ENCODE assay signal across 10 cellular contexts in the genomic region with DNA sequence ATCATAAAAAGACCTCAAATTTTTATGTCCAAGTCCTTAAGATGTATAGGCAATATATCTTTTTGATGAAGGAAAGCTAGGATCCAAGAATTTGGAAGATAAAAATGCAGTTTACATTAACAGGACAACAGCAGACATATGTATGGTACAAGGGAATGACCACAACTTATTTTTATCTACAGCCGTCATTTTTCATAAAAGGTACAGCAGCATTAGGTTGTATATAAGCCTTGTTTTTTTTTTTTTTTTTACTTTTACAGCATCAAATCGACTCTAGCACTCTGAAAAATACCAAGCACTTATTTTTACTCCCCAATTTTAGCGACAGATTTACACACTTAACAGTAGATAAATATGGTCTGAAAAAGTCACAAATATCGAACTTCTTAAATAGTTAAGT. TPM values are rescaled to one million over a fixed set of nuclear protein-coding genes. Genes with fewer than 3 reads are reported as not detected.
DNase-seq lines count a peak whose midpoint lies in the region; ATAC-seq and TF ChIP-seq lines count a peak whose summit lies in the region.
"Had no signal": no experiment of that assay in that cellular context is flagged by ENCODE, and none has a peak within 500 bp of the region (broad histone marks: within the 10 kb centered on the region; RNA-seq: fewer than 3 reads in every experiment).

No MANE protein-coding gene starts in this region.

- peak overlapping the region in 4 of 5 donors; percentile 97 to 98 (median 98) for H3K27ac ChIP-seq in stomach

- peaks cover 4 to 12% (median 11%) of the 10 kb centered on the region in 4 donors for H3K36me3 ChIP-seq in stomach

- no peak for TF ChIP-seq POLR2A in stomach (IDR thresholded peaks at IDR 0.05)

- H3K27me3 Mint-ChIP-seq in T-helper 2 cell treated with Interferon-gamma antibody and Interleukin-4, amounts not matched to agents 5 μg/mL and 100 μg/mL, for 36 hours (ENCODE audit: low read depth), result no peaks in the 10 kb centered on the region
- H3K27me3 Mint-ChIP-seq in activated CD8-positive, alpha-beta T cell treated with anti-CD3 and anti-CD28 coated beads, Interleukin-2, amount 10 ng/mL, durations not matched to agents 7 days and 5 days (ENCODE audit: low read depth), result no peaks in the 10 kb centered on the region

- no peak for TF ChIP-seq EP300 in stomach (IDR thresholded peaks at IDR 0.05)

- H3K4me3 ChIP-seq in iPS-18c (ENCODE audit: insufficient read depth, low read depth, low read length), result peak overlapping the region; percentile 96
- H3K4me3 ChIP-seq in stomach, result peak overlapping the region; percentile 84 to 94 (median 86)

- H3K36me3 Mint-ChIP-seq in T-helper 2 cell treated with Interferon-gamma antibody and Interleukin-4, amounts not matched to agents 5 μg/mL and 100 μg/mL, for 36 hours (ENCODE audit: low read depth), result peaks cover 47% of the 10 kb centered on the region
- H3K36me3 Mint-ChIP-seq in activated CD8-positive, alpha-beta T cell treated with anti-CD3 and anti-CD28 coated beads, Interleukin-2, amount 10 ng/mL, durations not matched to agents 7 days and 5 days (ENCODE audit: low read depth), result peaks cover 58% of the 10 kb centered on the region

- H3K9me3 ChIP-seq in iPS-18c (ENCODE audit: control insufficient read depth, insufficient read depth, low read length) (no peaks in the 10 kb centered on the region), stomach (no peaks in the 10 kb centered on the region)

- POLR2A ChIA-PET in activated CD8-positive, alpha-beta T cell treated with anti-CD3 and anti-CD28 coated beads, Interleukin-2, amount 10 ng/mL, durations not matched to agents 7 days and 5 days (lab: Charles Lee), result interaction anchor here (7.9 kb wide), 1 partner anchor 20 kb away, joined by 151 read pairs; a partner anchor contains a TSS

- DNase-seq in T-helper 2 cell treated with Interferon-gamma antibody and Interleukin-4, amounts not matched to agents 5 μg/mL and 100 μg/mL, for 36 hours (ENCODE audit: low spot score), result no peak
- DNase-seq in T-helper 2 cell (no peak), stomach (no peak), NCI-H524 treated with DMSO at 0.1 percent for 48 hours (lab: John Stamatoyannopoulos, UW) (no peak), NCI-H345 (lab: John Stamatoyannopoulos, UW) (no peak)
- DNase-seq in activated CD8-positive, alpha-beta T cell treated with anti-CD3 and anti-CD28 coated beads, Interleukin-2, amount 10 ng/mL, durations not matched to agents 7 days and 5 days, result no peak
- DNase-seq: ACHN, small intestine had no signal

- H3K27ac Mint-ChIP-seq in T-helper 2 cell treated with Interferon-gamma antibody and Interleukin-4, amounts not matched to agents 5 μg/mL and 100 μg/mL, for 36 hours, result peak overlapping the region; percentile 92
- peak overlapping the region; percentile 98 for H3K27ac Mint-ChIP-seq in activated CD8-positive, alpha-beta T cell treated with anti-CD3 and anti-CD28 coated beads, Interleukin-2, amount 10 ng/mL, durations not matched to agents 7 days and 5 days

- CTCF ChIA-PET in activated CD8-positive, alpha-beta T cell treated with anti-CD3 and anti-CD28 coated beads, Interleukin-2, amount 10 ng/mL, durations not matched to agents 7 days and 5 days (lab: Charles Lee), result interaction anchor here (0.6 to 1.3 kb wide), 3 partner anchors 17 to 49 kb away, joined by 3 to 6 read pairs (median 4); no protein-coding TSS in a partner anchor

- no peaks in the 10 kb centered on the region for H3K9me3 Mint-ChIP-seq in T-helper 2 cell treated with Interferon-gamma antibody and Interleukin-4, amounts not matched to agents 5 μg/mL and 100 μg/mL, for 36 hours
- H3K9me3 Mint-ChIP-seq in activated CD8-positive, alpha-beta T cell treated with anti-CD3 and anti-CD28 coated beads, Interleukin-2, amount 10 ng/mL, durations not matched to agents 7 days and 5 days (ENCODE audit: insufficient read depth), result no peaks in the 10 kb centered on the region

- WGBS in stomach, 5 donors, result 0 to 2% (median 1%) methylated on average over 4 of the region's 4 CpGs

- peaks cover 38 to 73% (median 57%) of the 10 kb centered on the region in 4 donors for H3K4me1 ChIP-seq in stomach

- no peak for ATAC-seq in activated CD8-positive, alpha-beta T cell treated with anti-CD3 and anti-CD28 coated beads, Interleukin-2, amount 10 ng/mL, durations not matched to agents 7 days and 5 days
- ATAC-seq in GM21526 (IDR thresholded peaks at IDR 0.05; ENCODE audit: low FRiP score, unreplicated experiment), result no peak

- no peaks in the 10 kb centered on the region for H3K27me3 ChIP-seq in stomach

- H3K4me1 Mint-ChIP-seq in T-helper 2 cell treated with Interferon-gamma antibody and Interleukin-4, amounts not matched to agents 5 μg/mL and 100 μg/mL, for 36 hours (ENCODE audit: low read depth), result peaks cover 45% of the 10 kb centered on the region
- H3K4me1 Mint-ChIP-seq in activated CD8-positive, alpha-beta T cell treated with anti-CD3 and anti-CD28 coated beads, Interleukin-2, amount 10 ng/mL, durations not matched to agents 7 days and 5 days (ENCODE audit: low read depth), result peaks cover 51% of the 10 kb centered on the region

- peak overlapping the region; percentile 95 for H3K4me3 Mint-ChIP-seq in T-helper 2 cell treated with Interferon-gamma antibody and Interleukin-4, amounts not matched to agents 5 μg/mL and 100 μg/mL, for 36 hours
- H3K4me3 Mint-ChIP-seq in activated CD8-positive, alpha-beta T cell treated with anti-CD3 and anti-CD28 coated beads, Interleukin-2, amount 10 ng/mL, durations not matched to agents 7 days and 5 days, result peak overlapping the region; percentile 92

- intact Hi-C loops in stomach (cut with DNase I; ENCODE audit: low total_unique reads), result no loop called here

- no peak for TF ChIP-seq CTCF in stomach (IDR thresholded peaks at IDR 0.05)

RNA-seq across cellular contexts. Expression of a gene that starts 1.3 kb away (rescaled TPM):
- 100 to 1,000 TPM; 223 to 228 TPM for total RNA-seq in activated CD8-positive, alpha-beta T cell treated with anti-CD3 and anti-CD28 coated beads, Interleukin-2, amount 10 ng/mL, durations not matched to agents 7 days and 5 days
- total RNA-seq in stomach, result 100 to 1,000 TPM in 4 of 5 donors, 10 to 100 TPM in 1; 60.7 to 285 (median 136) TPM
- 10 to 100 TPM; 41.7 to 54.9 (median 43.3) TPM for polyA plus RNA-seq in stomach

RNA-seq across cellular contexts. Expression of a gene that starts 19.2 kb away (rescaled TPM):
- total RNA-seq in activated CD8-positive, alpha-beta T cell treated with anti-CD3 and anti-CD28 coated beads, Interleukin-2, amount 10 ng/mL, durations not matched to agents 7 days and 5 days, result 100 to 1,000 TPM; 129 to 134 TPM
- 100 to 1,000 TPM in 1 of 5 donors, 10 to 100 TPM in 4; 38.5 to 181 (median 66.6) TPM for total RNA-seq in stomach
- polyA plus RNA-seq in stomach, result 100 to 1,000 TPM in 2 of 3 donors, 10 to 100 TPM in 1; 59.3 to 172 (median 103) TPM
